Comparison of ENCODE assay signal across 1 cellular context in the genomic region with DNA sequence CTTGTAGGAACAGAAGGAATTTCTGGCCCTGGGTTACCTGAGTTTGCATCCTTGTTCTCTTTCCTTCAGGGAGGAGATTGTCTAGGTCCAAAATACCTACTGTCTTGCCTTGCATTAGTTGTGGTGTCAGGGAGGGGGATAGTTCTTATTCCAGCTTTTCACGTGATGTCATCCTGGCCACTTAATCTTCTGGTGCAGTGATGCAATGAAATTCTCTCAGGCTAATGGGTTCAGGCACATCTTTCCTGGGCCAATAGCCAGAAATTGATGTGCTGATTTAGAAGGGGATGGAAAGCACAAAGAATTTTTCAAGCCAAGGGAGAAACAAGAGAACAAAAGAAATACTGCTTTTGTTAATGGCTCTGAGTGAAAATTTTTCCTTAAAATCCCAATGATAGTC.
TF ChIP-seq lines count a peak whose summit lies in the region.

No MANE protein-coding gene starts in this region.

TF ChIP-seq in HepG2, 621 proteins besides CTCF, POLR2A, EP300 and RAD21 (continued from another document):
- TF ChIP-seq, protein P1, sequence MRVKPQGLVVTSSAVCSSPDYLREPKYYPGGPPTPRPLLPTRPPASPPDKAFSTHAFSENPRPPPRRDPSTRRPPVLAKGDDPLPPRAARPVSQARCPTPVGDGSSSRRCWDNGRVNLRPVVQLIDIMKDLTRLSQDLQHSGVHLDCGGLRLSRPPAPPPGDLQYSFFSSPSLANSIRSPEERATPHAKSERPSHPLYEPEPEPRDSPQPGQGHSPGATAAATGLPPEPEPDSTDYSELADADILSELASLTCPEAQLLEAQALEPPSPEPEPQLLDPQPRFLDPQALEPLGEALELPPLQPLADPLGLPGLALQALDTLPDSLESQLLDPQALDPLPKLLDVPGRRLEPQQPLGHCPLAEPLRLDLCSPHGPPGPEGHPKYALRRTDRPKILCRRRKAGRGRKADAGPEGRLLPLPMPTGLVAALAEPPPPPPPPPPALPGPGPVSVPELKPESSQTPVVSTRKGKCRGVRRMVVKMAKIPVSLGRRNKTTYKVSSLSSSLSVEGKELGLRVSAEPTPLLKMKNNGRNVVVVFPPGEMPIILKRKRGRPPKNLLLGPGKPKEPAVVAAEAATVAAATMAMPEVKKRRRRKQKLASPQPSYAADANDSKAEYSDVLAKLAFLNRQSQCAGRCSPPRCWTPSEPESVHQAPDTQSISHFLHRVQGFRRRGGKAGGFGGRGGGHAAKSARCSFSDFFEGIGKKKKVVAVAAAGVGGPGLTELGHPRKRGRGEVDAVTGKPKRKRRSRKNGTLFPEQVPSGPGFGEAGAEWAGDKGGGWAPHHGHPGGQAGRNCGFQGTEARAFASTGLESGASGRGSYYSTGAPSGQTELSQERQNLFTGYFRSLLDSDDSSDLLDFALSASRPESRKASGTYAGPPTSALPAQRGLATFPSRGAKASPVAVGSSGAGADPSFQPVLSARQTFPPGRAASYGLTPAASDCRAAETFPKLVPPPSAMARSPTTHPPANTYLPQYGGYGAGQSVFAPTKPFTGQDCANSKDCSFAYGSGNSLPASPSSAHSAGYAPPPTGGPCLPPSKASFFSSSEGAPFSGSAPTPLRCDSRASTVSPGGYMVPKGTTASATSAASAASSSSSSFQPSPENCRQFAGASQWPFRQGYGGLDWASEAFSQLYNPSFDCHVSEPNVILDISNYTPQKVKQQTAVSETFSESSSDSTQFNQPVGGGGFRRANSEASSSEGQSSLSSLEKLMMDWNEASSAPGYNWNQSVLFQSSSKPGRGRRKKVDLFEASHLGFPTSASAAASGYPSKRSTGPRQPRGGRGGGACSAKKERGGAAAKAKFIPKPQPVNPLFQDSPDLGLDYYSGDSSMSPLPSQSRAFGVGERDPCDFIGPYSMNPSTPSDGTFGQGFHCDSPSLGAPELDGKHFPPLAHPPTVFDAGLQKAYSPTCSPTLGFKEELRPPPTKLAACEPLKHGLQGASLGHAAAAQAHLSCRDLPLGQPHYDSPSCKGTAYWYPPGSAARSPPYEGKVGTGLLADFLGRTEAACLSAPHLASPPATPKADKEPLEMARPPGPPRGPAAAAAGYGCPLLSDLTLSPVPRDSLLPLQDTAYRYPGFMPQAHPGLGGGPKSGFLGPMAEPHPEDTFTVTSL (CRISPR knock-in tag; IDR thresholded peaks at IDR 0.05; ENCODE audit: borderline replicate concordance) = no peak
